24 cellular contexts compared by ENCODE assay signal in the genomic region with DNA sequence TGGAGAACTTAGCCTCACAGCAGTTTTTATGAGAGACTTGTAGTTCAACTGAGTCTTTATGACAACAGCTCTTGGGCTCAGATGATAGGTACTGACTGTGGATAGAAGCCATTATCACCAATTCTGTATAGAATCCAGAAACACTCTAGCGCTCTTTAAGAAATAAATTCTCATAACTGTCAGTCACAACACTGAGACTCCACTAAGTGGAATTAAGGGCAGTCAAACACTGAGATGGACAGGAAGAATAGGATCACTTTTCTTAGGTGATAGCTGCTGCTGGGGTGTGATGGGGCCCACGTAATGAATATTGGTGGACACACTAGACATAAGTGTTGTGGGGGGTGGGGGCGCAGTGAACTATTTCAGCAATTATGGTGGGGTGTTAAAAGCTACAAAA.
"Had no signal": no experiment of that assay in that cellular context is flagged by ENCODE, and none has a peak within 500 bp of the region (broad histone marks: within the 10 kb centered on the region; RNA-seq: fewer than 3 reads in every experiment).

No MANE protein-coding gene starts in this region.

- ATAC-seq: effector memory CD8-positive, alpha-beta T cell; esophagus mucosa; foreskin keratinocyte; gastrocnemius medialis; gastroesophageal sphincter; heart left ventricle; heart right ventricle had no signal

- H3K9me3 ChIP-seq: colonic mucosa, esophagus squamous epithelium, gastrocnemius medialis had no signal

- H3K4me1 ChIP-seq: colonic mucosa, esophagus muscularis mucosa, esophagus squamous epithelium, foreskin keratinocyte, gastrocnemius medialis, gastroesophageal sphincter, heart left ventricle, heart right ventricle had no signal

- H3K4me3 ChIP-seq: colonic mucosa, coronary artery, dorsolateral prefrontal cortex, esophagus muscularis mucosa, esophagus squamous epithelium, gastrocnemius medialis, gastroesophageal sphincter, heart left ventricle, heart right ventricle had no signal

- H3K36me3 ChIP-seq: colonic mucosa, esophagus muscularis mucosa, esophagus squamous epithelium, gastrocnemius medialis, gastroesophageal sphincter, heart left ventricle, heart right ventricle had no signal

- H3K27me3 ChIP-seq: colonic mucosa, esophagus muscularis mucosa, esophagus squamous epithelium, foreskin keratinocyte, gastrocnemius medialis, gastroesophageal sphincter, heart left ventricle, heart right ventricle had no signal

- DNase-seq: colonic mucosa; cortex of kidney; dermis blood vessel endothelial cell; dorsolateral prefrontal cortex; effector CD4-positive, alpha-beta T cell; effector CD8-positive, alpha-beta T cell; effector memory CD4-positive, alpha-beta T cell; effector memory CD8-positive, alpha-beta T cell; endodermal cell; erythroblast; esophagus squamous epithelium; foreskin fibroblast; foreskin keratinocyte; foreskin melanocyte; gastrocnemius medialis; glutamatergic neuron; head of caudate nucleus; heart left ventricle; heart right ventricle had no signal

- H3K27ac ChIP-seq: colonic mucosa, coronary artery, dorsolateral prefrontal cortex, epithelial cell of prostate, esophagus muscularis mucosa, esophagus squamous epithelium, foreskin keratinocyte, gastrocnemius medialis, gastroesophageal sphincter, heart left ventricle, heart right ventricle had no signal
